Comparison of ENCODE assay signal across 8 cellular contexts in the genomic region with DNA sequence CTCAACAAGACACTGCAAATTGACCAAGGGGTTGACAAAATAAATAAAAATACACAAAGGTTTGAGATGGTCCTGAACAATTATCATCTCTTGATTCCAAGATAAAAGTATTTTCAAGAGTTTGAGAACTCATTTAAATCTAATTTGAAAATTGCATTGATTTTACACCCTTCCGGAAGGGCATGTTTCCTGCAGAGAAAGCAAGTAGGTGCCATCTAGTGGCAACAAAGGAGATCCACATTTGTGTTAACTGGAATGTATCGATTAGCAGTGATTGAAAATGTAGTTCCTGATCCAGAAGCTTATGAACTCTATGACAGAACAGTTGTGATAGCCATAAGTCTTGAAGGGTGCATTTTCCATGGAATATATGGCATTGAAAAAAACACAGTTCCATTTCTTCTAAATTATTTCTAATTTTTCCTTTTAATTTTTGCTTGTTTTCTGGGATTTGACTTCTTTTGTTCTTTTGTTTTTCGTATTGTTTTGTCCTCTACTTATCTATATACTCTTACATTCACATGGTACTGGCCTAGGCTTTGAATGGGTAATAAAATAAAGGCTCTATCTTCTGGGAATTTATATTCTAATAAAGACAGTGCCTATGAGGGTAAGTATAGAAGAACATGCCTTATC.
DNase-seq lines count a peak whose midpoint lies in the region; ATAC-seq and TF ChIP-seq lines count a peak whose summit lies in the region.

No MANE protein-coding gene starts in this region.

- peak; percentile 66 for ATAC-seq in WTC11
- peak; percentile 51 to 65 for ATAC-seq in stimulated activated naive B cell treated with anti-CD40 and anti-IgM and Interleukin-4, amounts not matched to agents 10 μg/mL and 1 μg/mL and 100 μg/mL, for 72 hours (replicated peaks)

- H3K27ac Mint-ChIP-seq in WTC11 = peak overlapping the region; percentile 57; the same call in 1 of the 2 replicates
- H3K27ac Mint-ChIP-seq in stimulated activated naive B cell treated with anti-CD40 and anti-IgM and Interleukin-4, amounts not matched to agents 10 μg/mL and 1 μg/mL and 100 μg/mL, for 72 hours = no peak overlapping the region

- H3K36me3 ChIP-seq in left ventricle myocardium inferior = peaks cover 5% of the 10 kb centered on the region

- TF ChIP-seq CTCF in AG09319 (IDR thresholded peaks at IDR 0.05; ENCODE audit: low read depth, low read length) (peak; percentile 56), GM12873 (IDR thresholded peaks at IDR 0.05; ENCODE audit: insufficient read depth, low read depth, low read length, missing control alignments) (peak; percentile 77), WTC11 (IDR thresholded peaks at IDR 0.05) (peak; percentile 61), left ventricle myocardium inferior (IDR thresholded peaks at IDR 0.05; ENCODE audit: borderline replicate concordance) (peak; percentile 80)

- DNase-seq in AG09319 (ENCODE audit: extremely low read depth, low read depth) (no peak), NCI-H1048 (lab: John Stamatoyannopoulos, UW) (peak; percentile 46), WTC11 (ENCODE audit: low spot score) (no peak), left ventricle myocardium inferior (no peak), HuH-7.5 (ENCODE audit: low spot score) (no peak)
- no peak for DNase-seq in stimulated activated naive B cell treated with anti-CD40 and anti-IgM and Interleukin-4, amounts not matched to agents 10 μg/mL and 1 μg/mL and 100 μg/mL, for 72 hours
- DNase-seq in activated T-cell treated with anti-CD3 and anti-CD28 coated beads, Interleukin-2, amount 50 U/mL, for 1 hour = no peak

- H3K9me3 Mint-ChIP-seq in WTC11 = no peaks in the 10 kb centered on the region
- no peaks in the 10 kb centered on the region for H3K9me3 Mint-ChIP-seq in stimulated activated naive B cell treated with anti-CD40 and anti-IgM and Interleukin-4, amounts not matched to agents 10 μg/mL and 1 μg/mL and 100 μg/mL, for 72 hours

- no peak overlapping the region for H3K4me3 ChIP-seq in left ventricle myocardium inferior

- H3K36me3 Mint-ChIP-seq in WTC11 = no peaks in the 10 kb centered on the region
- no peaks in the 10 kb centered on the region for H3K36me3 Mint-ChIP-seq in stimulated activated naive B cell treated with anti-CD40 and anti-IgM and Interleukin-4, amounts not matched to agents 10 μg/mL and 1 μg/mL and 100 μg/mL, for 72 hours

- no peak overlapping the region for H3K4me3 Mint-ChIP-seq in WTC11
- no peak overlapping the region for H3K4me3 Mint-ChIP-seq in stimulated activated naive B cell treated with anti-CD40 and anti-IgM and Interleukin-4, amounts not matched to agents 10 μg/mL and 1 μg/mL and 100 μg/mL, for 72 hours

- H3K4me1 ChIP-seq in left ventricle myocardium inferior = peaks cover 11% of the 10 kb centered on the region

- no peak overlapping the region for H3K27ac ChIP-seq in left ventricle myocardium inferior (replicated peaks)

- POLR2A ChIA-PET in WTC11 (lab: Charles Lee) = interaction anchor here (1.0 to 1.1 kb wide), 2 partner anchors 183 to 185 kb away, joined by 3 to 4 read pairs; no protein-coding TSS in a partner anchor

- H3K27me3 ChIP-seq in left ventricle myocardium inferior (ENCODE audit: low read depth) = no peaks in the 10 kb centered on the region

- peaks cover 3% of the 10 kb centered on the region for H3K4me1 Mint-ChIP-seq in WTC11
- H3K4me1 Mint-ChIP-seq in stimulated activated naive B cell treated with anti-CD40 and anti-IgM and Interleukin-4, amounts not matched to agents 10 μg/mL and 1 μg/mL and 100 μg/mL, for 72 hours = peaks cover 0 to 4% of the 10 kb centered on the region in 2 donors

- CTCF ChIA-PET in WTC11 (lab: Charles Lee) = interaction anchor here (0.6 to 6.1 kb wide), 35 partner anchors 10 to 460 kb away, joined by 3 to 277 read pairs (median 4); partner anchors contain the start of genes DNM3 and METTL13

- intact Hi-C loops in left ventricle myocardium inferior (cut with micrococcal nuclease) = loop anchor here (5.0 kb wide), 1 partner anchor 183 kb away; no protein-coding TSS in a partner anchor

- H3K27me3 Mint-ChIP-seq in WTC11 (ENCODE audit: low read depth) = no peaks in the 10 kb centered on the region
- H3K27me3 Mint-ChIP-seq in stimulated activated naive B cell treated with anti-CD40 and anti-IgM and Interleukin-4, amounts not matched to agents 10 μg/mL and 1 μg/mL and 100 μg/mL, for 72 hours = peaks cover 8 to 12% of the 10 kb centered on the region in 2 donors

- no peaks in the 10 kb centered on the region for H3K9me3 ChIP-seq in left ventricle myocardium inferior (replicated peaks)

TF ChIP-seq in WTC11, 78 proteins besides CTCF, POLR2A, EP300 and RAD21:
- TF ChIP-seq ZNF121 (CRISPR knock-in tag; IDR thresholded peaks at IDR 0.05) (no peak), NR2C2 (CRISPR knock-in tag; IDR thresholded peaks at IDR 0.05) (no peak), ATF1 (CRISPR knock-in tag; IDR thresholded peaks at IDR 0.05) (no peak), TCF7 (CRISPR knock-in tag; IDR thresholded peaks at IDR 0.05; ENCODE audit: low read depth) (no peak), NFATC4 (CRISPR knock-in tag; IDR thresholded peaks at IDR 0.05) (no peak), TEAD1 (CRISPR knock-in tag; IDR thresholded peaks at IDR 0.05) (no peak), IRF2 (CRISPR knock-in tag; IDR thresholded peaks at IDR 0.05; ENCODE audit: borderline replicate concordance, low read depth) (no peak), MXD4 (CRISPR knock-in tag; IDR thresholded peaks at IDR 0.05; ENCODE audit: borderline replicate concordance) (no peak), MYBL2 (CRISPR knock-in tag; IDR thresholded peaks at IDR 0.05) (no peak), PREB (CRISPR knock-in tag; IDR thresholded peaks at IDR 0.05; ENCODE audit: borderline replicate concordance) (no peak), GRHL2 (CRISPR knock-in tag; IDR thresholded peaks at IDR 0.05; ENCODE audit: insufficient replicate concordance, severe bottlenecking) (no peak), SMAD4 (CRISPR knock-in tag; IDR thresholded peaks at IDR 0.05) (no peak), ARID4B (CRISPR knock-in tag; IDR thresholded peaks at IDR 0.05; ENCODE audit: borderline replicate concordance) (no peak), FOXK1 (CRISPR knock-in tag; IDR thresholded peaks at IDR 0.05) (no peak), ZNF219 (CRISPR knock-in tag; IDR thresholded peaks at IDR 0.05; ENCODE audit: borderline replicate concordance) (no peak), CDX4 (CRISPR knock-in tag; IDR thresholded peaks at IDR 0.05; ENCODE audit: borderline replicate concordance) (no peak)
TF ChIP-seq in WTC11: peak in this region for 0.
